ENCODE assay signal across 8 cellular contexts in the genomic region with DNA sequence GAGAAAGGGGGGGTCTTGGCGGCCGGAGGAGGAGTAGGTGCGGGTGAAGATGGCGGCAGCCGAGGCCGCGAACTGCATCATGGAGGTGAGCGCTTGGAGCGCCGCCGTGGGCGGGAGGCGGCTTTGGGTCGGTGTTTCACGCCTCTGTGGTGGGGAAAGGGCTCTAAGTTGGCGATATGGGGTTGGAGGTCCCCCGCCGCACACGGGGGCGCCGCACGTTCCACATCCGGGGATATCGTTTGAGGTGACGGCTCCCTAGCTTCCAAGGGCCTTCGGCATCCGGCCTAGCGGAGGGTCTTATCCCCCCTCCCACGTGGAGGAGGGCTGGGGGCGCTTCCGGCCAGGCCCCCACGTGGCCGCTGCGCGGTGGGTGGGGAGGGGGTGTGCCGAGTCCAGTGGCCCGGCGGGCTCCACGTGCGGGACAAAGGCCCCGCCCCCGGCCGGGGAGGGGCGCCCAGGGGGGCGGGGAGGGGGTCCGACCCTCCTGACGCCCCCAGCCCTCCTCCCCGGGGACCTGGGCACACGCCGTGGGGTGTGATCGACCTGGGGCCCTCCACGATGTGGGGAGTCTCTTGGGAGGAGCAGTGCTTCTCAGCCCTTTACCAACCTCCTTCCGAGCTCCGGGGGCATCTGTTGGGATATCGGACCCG. TPM values are rescaled to one million over a fixed set of nuclear protein-coding genes. Genes with fewer than 3 reads are reported as not detected.
A peak's percentile ranks its signal among the peaks of the same experiment; 100 is the strongest.
DNase-seq lines count a peak whose midpoint lies in the region; ATAC-seq and TF ChIP-seq lines count a peak whose summit lies in the region.

Gene PRMT1, plus strand, starts transcription at position 40 of the 650 bp plus-strand sequence. Its CDS starts 10 bp downstream, at position 50.

- H2AFZ ChIP-seq in fibroblast of lung (ENCODE audit: low read length): peak within 1 kb of the TSS; percentile 99

- H3K4me1 Mint-ChIP-seq in naive thymus-derived CD8-positive, alpha-beta T cell: peaks cover 28 to 50% (median 41%) of the 10 kb centered on the region in 4 donors
- H3K4me1 Mint-ChIP-seq in type B pancreatic cell (ENCODE audit: unreplicated experiment): peaks cover 11% of the 10 kb centered on the region

- peaks cover 4% of the 10 kb centered on the region for H3K4me1 ChIP-seq in fibroblast of lung (ENCODE audit: control insufficient read depth, extremely low read depth, insufficient read depth, low read length)

- H3K79me2 ChIP-seq in fibroblast of lung (ENCODE audit: control insufficient read depth, insufficient read depth, low read length): peaks cover 40% of the 10 kb centered on the region

- peak; percentile 11 to 43 for ATAC-seq in naive thymus-derived CD8-positive, alpha-beta T cell
- ATAC-seq in HG03460 (IDR thresholded peaks at IDR 0.05; ENCODE audit: unreplicated experiment): no peak

- POLR2A ChIA-PET in naive thymus-derived CD8-positive, alpha-beta T cell (lab: Charles Lee): interaction anchor here (0.5 to 7.5 kb wide), 31 partner anchors 9 to 619 kb away, joined by 3 to 63 read pairs (median 6); partner anchors contain the start of genes ADM5, ALDH16A1, ATF5 and BCL2L12

- DNase-seq in LHCN-M2 (ENCODE audit: low read depth): peak; percentile 24
- peak; percentile 79 for DNase-seq in activated CD8-positive, alpha-beta memory T cell treated with anti-CD3 and anti-CD28 coated beads, Interleukin-2, amount 50 U/mL, for 48 hours
- DNase-seq in fibroblast of lung (ENCODE audit: low read depth in 2 of 2): peak in 1 of 2 donors; percentile 29
- DNase-seq in naive thymus-derived CD8-positive, alpha-beta T cell: peak in 9 of 10 donors; percentile 35 to 75 (median 60)
- peak; percentile 83 for DNase-seq in type B pancreatic cell (ENCODE audit: extremely low spot score, unreplicated experiment)
- no peak for DNase-seq in OCI-M2 (lab: John Stamatoyannopoulos, UW; ENCODE audit: unreplicated experiment)

- H3K9me3 Mint-ChIP-seq in naive thymus-derived CD8-positive, alpha-beta T cell: peaks cover 0 to 1% (median 0%) of the 10 kb centered on the region in 9 donors
- H3K9me3 Mint-ChIP-seq in type B pancreatic cell: no peaks in the 10 kb centered on the region

- peak within 1 kb of the TSS; percentile 89 to 100 (median 98) for H3K4me3 Mint-ChIP-seq in naive thymus-derived CD8-positive, alpha-beta T cell
- H3K4me3 Mint-ChIP-seq in type B pancreatic cell: peak within 1 kb of the TSS; percentile 98

- H4K20me1 ChIP-seq in fibroblast of lung (ENCODE audit: control insufficient read depth, extremely low read depth, insufficient read depth, low read length): no peaks in the 10 kb centered on the region

- H3K27ac ChIP-seq in fibroblast of lung (ENCODE audit: insufficient read depth, low read length): peak within 1 kb of the TSS; percentile 98

- H3K4me2 ChIP-seq in fibroblast of lung (ENCODE audit: extremely low read depth, insufficient read depth, low read length): peak within 1 kb of the TSS; percentile 89

- no peaks in the 10 kb centered on the region for H3K27me3 Mint-ChIP-seq in naive thymus-derived CD8-positive, alpha-beta T cell
- H3K27me3 Mint-ChIP-seq in type B pancreatic cell: no peaks in the 10 kb centered on the region

- H3K4me3 ChIP-seq in GM12875 (ENCODE audit: low read depth, low read length) (peak within 1 kb of the TSS; percentile 94), fibroblast of lung (replicated peaks in 1 of 4; ENCODE audit: control extremely low read depth in 1 of 4, insufficient read depth in 1 of 4, low read depth in 3 of 4, low read length in 4 of 4) (peak within 1 kb of the TSS; percentile 76 to 99 (median 90))

- peak within 1 kb of the TSS; percentile 91 for H3K9ac ChIP-seq in fibroblast of lung (ENCODE audit: insufficient read depth, low read length)

- H3K27me3 ChIP-seq in fibroblast of lung (ENCODE audit: control insufficient read depth, insufficient read depth, low read length): no peaks in the 10 kb centered on the region

- peaks cover 5% of the 10 kb centered on the region for H3K36me3 ChIP-seq in fibroblast of lung (ENCODE audit: control insufficient read depth, insufficient read depth, low read length)

- H3K27ac Mint-ChIP-seq in naive thymus-derived CD8-positive, alpha-beta T cell: peak within 1 kb of the TSS; percentile 84 to 100 (median 98)
- H3K27ac Mint-ChIP-seq in type B pancreatic cell: peak within 1 kb of the TSS; percentile 99

- no peaks in the 10 kb centered on the region for H3K9me3 ChIP-seq in fibroblast of lung (ENCODE audit: control insufficient read depth, insufficient read depth, low read depth, low read length)

- H3K36me3 Mint-ChIP-seq in naive thymus-derived CD8-positive, alpha-beta T cell: peaks cover 0 to 17% (median 2%) of the 10 kb centered on the region in 3 donors
- H3K36me3 Mint-ChIP-seq in type B pancreatic cell: no peaks in the 10 kb centered on the region

- TF ChIP-seq CTCF in GM12875 (IDR thresholded peaks at IDR 0.05; ENCODE audit: borderline replicate concordance, insufficient read depth, low read depth, low read length): no peak
- TF ChIP-seq CTCF in fibroblast of lung (conservative IDR thresholded peaks at IDR 0.05 in 1 of 2, IDR thresholded peaks at IDR 0.05 in 1 of 2; ENCODE audit: low read depth in 1 of 2, low read length in 2 of 2): no peak
- no peak for TF ChIP-seq CTCF in type B pancreatic cell (conservative IDR thresholded peaks at IDR 0.05)

RNA-seq across cellular contexts. Expression of gene PRMT1, which starts in this region (rescaled TPM):
- 342 and 345 TPM in 2 replicates for total RNA-seq in LHCN-M2 (2014; rRNA removed)
- 229 TPM for polyA plus RNA-seq in LHCN-M2 (2012)
- total RNA-seq in fibroblast of lung: 261 and 298 TPM in 2 replicates
- 184 and 288 TPM in 2 replicates for polyA plus RNA-seq in fibroblast of lung
- 184 and 274 TPM in 2 replicates for polyA plus RNA-seq in fibroblast of lung (2012)
- polyA minus RNA-seq in fibroblast of lung (ENCODE audit: low replicate concordance): 306 and 417 TPM in 2 replicates
- 100 to 1,000 TPM in 1 of 2 experiments, 10 to 100 TPM in 1; 97.4 to 100 TPM for total RNA-seq in naive thymus-derived CD8-positive, alpha-beta T cell
- polyA plus RNA-seq in naive thymus-derived CD8-positive, alpha-beta T cell: 100 to 1,000 TPM; 150 to 162 (median 158) TPM
- total RNA-seq in type B pancreatic cell (ENCODE audit: low replicate concordance): 131 and 195 TPM in 2 replicates
